ENCODE assay signal across 8 cellular contexts in genomic region chr3:23806322-23807160, GRCh38. TPM values are rescaled to one million over a fixed set of nuclear protein-coding genes. Genes with fewer than 3 reads are reported as not detected.
A peak's percentile ranks its signal among the peaks of the same experiment; 100 is the strongest.
DNase-seq lines count a peak whose midpoint lies in the region; ATAC-seq and TF ChIP-seq lines count a peak whose summit lies in the region.

No MANE protein-coding gene starts in this region.

- POLR2A ChIA-PET in Panc1 (lab: Charles Lee): no interaction called here

- ATAC-seq in HG02571 (IDR thresholded peaks at IDR 0.05; ENCODE audit: unreplicated experiment): peak; percentile 7
- ATAC-seq in Panc1: peak; percentile 7; the same call in 1 of the 2 replicates
- peak; percentile 4 for ATAC-seq in body of pancreas

- in situ Hi-C loops in Panc1 (cut with HindIII; ENCODE audit: low pct_unique_long_range_greater_than_20kb, low sequenced_read_pairs): no loop called here

- H3F3A ChIP-seq in smooth muscle cell (ENCODE audit: low read depth): peaks cover 17% of the 10 kb centered on the region

- WGBS in body of pancreas, 2 donors: 1 to 2% methylated on average over 31 to 71 of the region's 79 CpGs
- WGBS in smooth muscle cell (ENCODE audit: low lambda C conversion rate): 0% methylated on average over 8 of the region's 79 CpGs

- intact Hi-C loops in Panc1 (cut with micrococcal nuclease; ENCODE audit: unreplicated experiment) (loop anchor here (10.0 kb wide), 1 partner anchor 142 kb away; no protein-coding TSS in a partner anchor), body of pancreas (cut with DNase I) (no loop called here)

- H3K79me2 ChIP-seq in smooth muscle cell (ENCODE audit: low read depth): peaks cover 39% of the 10 kb centered on the region

- H2AFZ ChIP-seq in smooth muscle cell (ENCODE audit: low read depth): peak overlapping the region; percentile 37

- peak overlapping the region; percentile 73 for H3K9ac ChIP-seq in iPS-18a (ENCODE audit: low read length)
- H3K9ac ChIP-seq in smooth muscle cell (ENCODE audit: low read depth): peak overlapping the region; percentile 86

- CTCF ChIA-PET in Panc1 (lab: Charles Lee): no interaction called here

- peak overlapping the region; percentile 99 for H3K4me2 ChIP-seq in smooth muscle cell

- no peaks in the 10 kb centered on the region for H3K27me3 ChIP-seq in Panc1 (ENCODE audit: control insufficient read depth, insufficient read depth, low read length)
- no peaks in the 10 kb centered on the region for H3K27me3 ChIP-seq in body of pancreas
- peaks cover 10% of the 10 kb centered on the region for H3K27me3 ChIP-seq in iPS-18a (ENCODE audit: control insufficient read depth, insufficient read depth, low read length)
- H3K27me3 ChIP-seq in smooth muscle cell (ENCODE audit: low read depth): no peaks in the 10 kb centered on the region

- H4K20me1 ChIP-seq in smooth muscle cell (ENCODE audit: low read depth): peaks cover 45% of the 10 kb centered on the region

- no TSS peak for BruUV-seq in Panc1 (replicated peaks; lab: Mats Ljungman, UMichigan)

- TF ChIP-seq CTCF in GM12865 (IDR thresholded peaks at IDR 0.05; ENCODE audit: insufficient read depth, low read depth, low read length, missing control alignments): no peak
- TF ChIP-seq CTCF in Panc1 (IDR thresholded peaks at IDR 0.05): no peak
- TF ChIP-seq CTCF in body of pancreas (IDR thresholded peaks at IDR 0.05): no peak
- no peak for TF ChIP-seq CTCF in smooth muscle cell (IDR thresholded peaks at IDR 0.05; ENCODE audit: borderline replicate concordance, insufficient read depth, poor library complexity, severe bottlenecking)

- H3K9me3 ChIP-seq in Panc1 (ENCODE audit: control insufficient read depth, insufficient read depth, low read depth, low read length): no peaks in the 10 kb centered on the region
- H3K9me3 ChIP-seq in body of pancreas: no peaks in the 10 kb centered on the region
- H3K9me3 ChIP-seq in iPS-18a (ENCODE audit: control insufficient read depth, low read depth, low read length): no peaks in the 10 kb centered on the region
- no peaks in the 10 kb centered on the region for H3K9me3 ChIP-seq in smooth muscle cell (replicated peaks; ENCODE audit: low read depth)

- H3K4me1 ChIP-seq in Panc1 (ENCODE audit: control insufficient read depth, insufficient read depth, low read length) (peaks cover 27% of the 10 kb centered on the region), body of pancreas (peaks cover 20% of the 10 kb centered on the region), iPS-18a (ENCODE audit: control insufficient read depth, low read depth, low read length) (peaks cover 36% of the 10 kb centered on the region), smooth muscle cell (ENCODE audit: low read depth) (peaks cover 41% of the 10 kb centered on the region)

- H3K27ac ChIP-seq in Panc1 (ENCODE audit: low read length) (peak overlapping the region; percentile 96), body of pancreas (peak overlapping the region; percentile 69 to 83 (median 73)), iPS-18a (ENCODE audit: low read length) (no peak overlapping the region), smooth muscle cell (ENCODE audit: low read depth) (peak overlapping the region; percentile 44)

- DNase-seq in GM12865 (ENCODE audit: low read depth): peak; percentile 14
- DNase-seq in Panc1 (ENCODE audit: low read depth, low spot score): no peak
- peak; percentile 19 to 39 (median 21) for DNase-seq in body of pancreas
- DNase-seq in smooth muscle cell (lab: John Stamatoyannopoulos, UW; ENCODE audit: unreplicated experiment): peak; percentile 16
- DNase-seq in GM19240 (ENCODE audit: insufficient read length, low spot score): no peak
- DNase-seq in CD1c-positive myeloid dendritic cell (ENCODE audit: extremely low spot score): no peak

- TF ChIP-seq POLR2A in body of pancreas (IDR thresholded peaks at IDR 0.05): peak in 1 of 3 donors; percentile 12

- H3K36me3 ChIP-seq in Panc1 (ENCODE audit: control insufficient read depth, insufficient read depth, low read length): peaks cover 3% of the 10 kb centered on the region; the same call in 1 of the 2 replicates
- no peaks in the 10 kb centered on the region for H3K36me3 ChIP-seq in body of pancreas (replicated peaks in 1 of 2; ENCODE audit: insufficient read depth in 1 of 2, low read depth in 2 of 2)
- peaks cover 13% of the 10 kb centered on the region for H3K36me3 ChIP-seq in iPS-18a (ENCODE audit: control insufficient read depth, low read depth, low read length)
- no peaks in the 10 kb centered on the region for H3K36me3 ChIP-seq in smooth muscle cell (ENCODE audit: low read depth)

- peak overlapping the region; percentile 71 for H3K4me3 ChIP-seq in GM12865 (ENCODE audit: low read depth, low read length)
- peak overlapping the region; percentile 63 to 73 for H3K4me3 ChIP-seq in Panc1 (ENCODE audit: low read depth in 2 of 2, low read length in 2 of 2)
- peak overlapping the region; percentile 64 to 90 for H3K4me3 ChIP-seq in body of pancreas
- H3K4me3 ChIP-seq in iPS-18a (ENCODE audit: low read length): peak overlapping the region; percentile 80
- peak overlapping the region; percentile 95 for H3K4me3 ChIP-seq in smooth muscle cell

RNA-seq across cellular contexts. Expression of gene UBE2E1, which starts 0.8 kb away (rescaled TPM):
- total RNA-seq in Panc1 (2021; ENCODE audit: unreplicated experiment) (127 TPM), body of pancreas (10 to 100 TPM; 21.1 to 30.9 TPM), smooth muscle cell (128 and 142 TPM in 2 replicates)
- 103 TPM for polyA plus RNA-seq in Panc1 (2012; ENCODE audit: insufficient read length)
- polyA plus RNA-seq in smooth muscle cell: 13.3 and 17.9 TPM in 2 replicates

Comparison
In these comparisons a context has a peak if more than half of its experiments do, and no peak if none do; other contexts are left out.
1. DNase-seq: peak in GM12865 (single experiment), body of pancreas (4 of 4) and smooth muscle cell (single experiment); none in Panc1 (single experiment), GM19240 (single experiment) and CD1c-positive myeloid dendritic cell (single experiment).
2. Peak in every context shown above with its lines, with median percentiles within 50 percentile points of each other: H3K4me3 ChIP-seq and ATAC-seq.